In genomic region chr6:26720663-26721218, GRCh38 we compare ENCODE assay signal across 6 cellular contexts.
DNase-seq lines count a peak whose midpoint lies in the region; ATAC-seq, FAIRE-seq and TF ChIP-seq lines count a peak whose summit lies in the region.
"Not testable (repeated sequence)": the region's sequence is repeated elsewhere in the genome, so short reads cannot be mapped to it uniquely, and the experiment has no call there.

No MANE protein-coding gene starts in this region.

- H3K4me2 ChIP-seq in GM23338; HCT116 (ENCODE audit: low read length); K562 (ENCODE audit: insufficient read depth, low read length); endothelial cell of umbilical vein (ENCODE audit: insufficient read depth, low read length): not testable (repeated sequence)

- H3K79me2 ChIP-seq in GM23338 (replicated peaks; ENCODE audit: insufficient read depth); HCT116 (ENCODE audit: insufficient read depth, low read length); K562 (ENCODE audit: control insufficient read depth, insufficient read depth, low read length); endothelial cell of umbilical vein (ENCODE audit: control insufficient read depth, insufficient read depth, low read length): not testable (repeated sequence)

- peak; percentile 82 for ATAC-seq in GM23338
- ATAC-seq in HCT116: peak; percentile 69
- peak; percentile 99 for ATAC-seq in Panc1
- ATAC-seq in K562: peak; percentile 88

- H3K4me1 Mint-ChIP-seq in GM23338: not testable (repeated sequence)

- not testable (repeated sequence) for TF ChIP-seq EP300 in K562 (IDR thresholded peaks at IDR 0.05; ENCODE audit: low read length)

- no CpG with 5 or more reads among the region's 25 CpGs for WGBS in K562 (ENCODE audit: insufficient coverage, low coverage, missing lambda C conversion rate)

- dilution Hi-C loops in endothelial cell of umbilical vein (cut with MboI; ENCODE audit: extremely low pct_ligation_motif_present, low sequenced_read_pairs): not testable (repeated sequence)

- intact Hi-C loops in HCT116 (cut with micrococcal nuclease); Panc1 (cut with micrococcal nuclease; ENCODE audit: unreplicated experiment); K562 (cut with micrococcal nuclease); endothelial cell of umbilical vein (cut with micrococcal nuclease): not testable (repeated sequence)

- H3K9me3 Mint-ChIP-seq in GM23338: not testable (repeated sequence)

- H3K36me3 ChIP-seq in GM23338 (ENCODE audit: insufficient read depth); HCT116 (ENCODE audit: control insufficient read depth in 1 of 2, insufficient read depth in 2 of 2, low read length in 2 of 2); Panc1 (ENCODE audit: control insufficient read depth, insufficient read depth, low read length); K562 (ENCODE audit: control insufficient read depth, insufficient read depth, low read length); endothelial cell of umbilical vein (ENCODE audit: control insufficient read depth in 2 of 2, extremely low read depth in 1 of 2, insufficient read depth in 2 of 2, low read length in 2 of 2): not testable (repeated sequence)

- not testable (repeated sequence) for H2AFZ ChIP-seq in GM23338; HCT116 (ENCODE audit: low read depth, low read length, poor library complexity, severe bottlenecking); K562 (ENCODE audit: low read depth, low read length); endothelial cell of umbilical vein (ENCODE audit: low read depth, low read length)

- not testable (repeated sequence) for H3K9me2 ChIP-seq in GM23338 (ENCODE audit: insufficient read depth); HCT116 (ENCODE audit: insufficient read depth)

- H3K9me1 ChIP-seq in K562 (ENCODE audit: control insufficient read depth, insufficient read depth, low read length); endothelial cell of umbilical vein (replicated peaks; ENCODE audit: control insufficient read depth, extremely low read depth, insufficient read depth, low read length): not testable (repeated sequence)

- BruUV-seq in HCT116 (replicated peaks; lab: Mats Ljungman, UMichigan) (TSS peak; percentile 76), K562 (replicated peaks; lab: Mats Ljungman, UMichigan) (TSS peak; percentile 100), endothelial cell of umbilical vein (replicated peaks; lab: Mats Ljungman, UMichigan) (TSS peak; percentile 79)
- not testable (repeated sequence) for BruUV-seq in Panc1 (replicated peaks; lab: Mats Ljungman, UMichigan)

- not testable (repeated sequence) for TF ChIP-seq CTCF in GM23338 (conservative IDR thresholded peaks at IDR 0.05; ENCODE audit: low read depth in 2 of 2); HCT116 (IDR thresholded peaks at IDR 0.05 in 2 of 3, conservative IDR thresholded peaks at IDR 0.05 in 1 of 3; ENCODE audit: borderline replicate concordance in 1 of 3, insufficient read depth in 1 of 3, low read depth in 2 of 3, low read length in 2 of 3); Panc1 (IDR thresholded peaks at IDR 0.05); K562 (IDR thresholded peaks at IDR 0.05 in 2 of 3, conservative IDR thresholded peaks at IDR 0.05 in 1 of 3; ENCODE audit: insufficient read depth in 2 of 3, low read depth in 1 of 3, low read length in 3 of 3); endothelial cell of umbilical vein (IDR thresholded peaks at IDR 0.05; ENCODE audit: extremely low read depth in 1 of 2, insufficient read depth in 1 of 2, low read depth in 1 of 2, low read length in 2 of 2)

- not testable (repeated sequence) for H3K27me3 Mint-ChIP-seq in GM23338 (ENCODE audit: insufficient read depth, low read depth, poor library complexity)

- DNase-seq in GM23338 (ENCODE audit: low spot score); HCT116 (ENCODE audit: low read depth, low spot score); Panc1 (ENCODE audit: low read depth, low spot score); K562 (ENCODE audit: extremely low read depth in 1 of 4, low spot score in 3 of 4); endothelial cell of umbilical vein (ENCODE audit: low read depth, low spot score): not testable (repeated sequence)

- H3K36me3 Mint-ChIP-seq in GM23338 (ENCODE audit: low read depth): not testable (repeated sequence)

- TF ChIP-seq RAD21 in HCT116 (IDR thresholded peaks at IDR 0.05; ENCODE audit: low read depth); K562 (CRISPR knock-in tag; conservative IDR thresholded peaks at IDR 0.05 in 1 of 2, IDR thresholded peaks at IDR 0.05 in 1 of 2): not testable (repeated sequence)

- not testable (repeated sequence) for H3F3A ChIP-seq in GM23338 (replicated peaks; ENCODE audit: low read depth)

- in situ Hi-C loops in Panc1 (cut with HindIII; ENCODE audit: low pct_unique_long_range_greater_than_20kb, low sequenced_read_pairs); K562 (cut with MboI): not testable (repeated sequence)

- POLR2A ChIA-PET in HCT116 (lab: Charles Lee); Panc1 (lab: Charles Lee); K562 (lab: Yijun Ruan, JAX); endothelial cell of umbilical vein (lab: Charles Lee): not testable (repeated sequence)

- FAIRE-seq in A204.1 (lab: Jason Lieb, UNC): peak; percentile 91
- not testable (repeated sequence) for FAIRE-seq in K562 (lab: Jason Lieb, UNC); endothelial cell of umbilical vein (lab: Jason Lieb, UNC)

- H3K4me1 ChIP-seq in GM23338 (ENCODE audit: insufficient read depth); HCT116 (ENCODE audit: control insufficient read depth in 1 of 2, insufficient read depth in 2 of 2, low read length in 2 of 2); Panc1 (ENCODE audit: control insufficient read depth, insufficient read depth, low read length); K562 (replicated peaks in 1 of 2; ENCODE audit: control insufficient read depth in 2 of 2, insufficient read depth in 2 of 2, low read length in 2 of 2); endothelial cell of umbilical vein (ENCODE audit: control insufficient read depth, extremely low read depth, insufficient read depth, low read length): not testable (repeated sequence)

- TF ChIP-seq POLR2A in HCT116 (IDR thresholded peaks at IDR 0.05; ENCODE audit: borderline replicate concordance, extremely low read depth, insufficient read depth, insufficient read length); K562 (conservative IDR thresholded peaks at IDR 0.05); endothelial cell of umbilical vein (IDR thresholded peaks at IDR 0.05; ENCODE audit: low read depth, low read length): not testable (repeated sequence)

- not testable (repeated sequence) for H3K4me3 ChIP-seq in GM23338; HCT116 (replicated peaks in 1 of 2; ENCODE audit: low read depth in 1 of 2, low read length in 2 of 2); Panc1 (ENCODE audit: low read depth in 2 of 2, low read length in 2 of 2); K562; endothelial cell of umbilical vein (replicated peaks in 1 of 3; ENCODE audit: insufficient read depth in 1 of 3, low read depth in 1 of 3, low read length in 3 of 3)

- not testable (repeated sequence) for H3K4me3 Mint-ChIP-seq in GM23338

- CTCF ChIA-PET in HCT116 (lab: Charles Lee); Panc1 (lab: Charles Lee); K562 (lab: Yijun Ruan, JAX; ENCODE audit: low intra/inter-chr PET ratio); endothelial cell of umbilical vein (lab: Charles Lee): not testable (repeated sequence)

- not testable (repeated sequence) for H3K9me3 ChIP-seq in HCT116 (ENCODE audit: control insufficient read depth in 1 of 2, insufficient read depth in 1 of 2, low read depth in 1 of 2, low read length in 2 of 2); Panc1 (ENCODE audit: control insufficient read depth, insufficient read depth, low read depth, low read length); K562 (replicated peaks; ENCODE audit: control insufficient read depth, insufficient read depth, low read depth, low read length); endothelial cell of umbilical vein (replicated peaks; ENCODE audit: control insufficient read depth, insufficient read depth, low read length)

- H3K9ac ChIP-seq in HCT116 (ENCODE audit: low read length); K562 (ENCODE audit: insufficient read depth in 1 of 2, low read depth in 2 of 2, low read length in 2 of 2); endothelial cell of umbilical vein (replicated peaks; ENCODE audit: extremely low read depth, insufficient read depth, low read length): not testable (repeated sequence)

- not testable (repeated sequence) for H3K27ac ChIP-seq in GM23338 (ENCODE audit: low read depth); HCT116 (ENCODE audit: low read depth, low read length); Panc1 (ENCODE audit: low read length); K562 (ENCODE audit: extremely low read depth, low read depth, low read length); endothelial cell of umbilical vein (ENCODE audit: insufficient read depth, low read depth, low read length)

- H3K27ac Mint-ChIP-seq in GM23338: not testable (repeated sequence)

- RAD21 ChIA-PET in HCT116 (lab: Charles Lee; ENCODE audit: low non-redundant PET in 1 of 2, low total read pairs in 2 of 2, uncharacterized antibody in 2 of 2, unreplicated experiment in 2 of 2): not testable (repeated sequence)

- not testable (repeated sequence) for H4K20me1 ChIP-seq in GM23338 (replicated peaks; ENCODE audit: insufficient read depth); HCT116 (ENCODE audit: insufficient read depth); K562 (replicated peaks; ENCODE audit: control insufficient read depth, insufficient read depth, low read length); endothelial cell of umbilical vein (replicated peaks; ENCODE audit: control insufficient read depth, extremely low read depth, insufficient read depth, low read length)

- H3K27me3 ChIP-seq in GM23338 (ENCODE audit: insufficient read depth); HCT116 (ENCODE audit: insufficient read depth, low read length); Panc1 (ENCODE audit: control insufficient read depth, insufficient read depth, low read length); K562 (ENCODE audit: control insufficient read depth in 2 of 2, insufficient read depth in 2 of 2, low read length in 2 of 2); endothelial cell of umbilical vein (ENCODE audit: control insufficient read depth in 2 of 2, insufficient read depth in 2 of 2, low read length in 2 of 2): not testable (repeated sequence)
